24 cellular contexts compared by ENCODE assay signal in the genomic region with DNA sequence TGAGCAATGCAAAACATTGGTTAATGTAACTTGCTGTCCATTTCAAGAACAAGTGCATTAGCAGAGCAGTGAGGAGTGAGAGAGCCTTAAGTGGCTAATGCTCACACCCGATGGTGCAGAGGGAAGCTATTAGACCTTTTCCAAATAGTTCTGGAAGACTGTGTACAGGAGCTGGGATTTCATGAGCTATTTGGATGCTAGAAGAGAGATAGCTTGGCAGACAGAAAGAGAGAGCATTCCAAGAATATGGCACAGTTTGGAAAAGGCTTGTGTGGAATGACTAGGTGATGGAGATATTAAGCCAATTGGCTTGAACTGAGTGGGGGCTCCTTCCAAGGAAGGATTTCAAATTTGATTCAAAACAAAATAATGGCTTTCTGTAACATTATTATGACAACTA.
"Had no signal": no experiment of that assay in that cellular context is flagged by ENCODE, and none has a peak within 500 bp of the region (broad histone marks: within the 10 kb centered on the region; RNA-seq: fewer than 3 reads in every experiment).

No MANE protein-coding gene starts in this region.

- H3K27ac Mint-ChIP-seq: natural killer cell; nephron; neural progenitor cell; progenitor cell of endocrine pancreas; stimulated activated effector memory CD8-positive, alpha-beta T cell treated with anti-CD3 and anti-CD28 coated beads, Interleukin-12 subunit alpha, Interleukin-12 subunit beta, amount 100 ng/mL, for 72 hours; stimulated activated naive B cell treated with anti-CD40 and anti-IgM and Interleukin-4, amounts not matched to agents 10 μg/mL and 1 μg/mL and 100 μg/mL, for 72 hours; stimulated activated naive CD8-positive, alpha-beta T cell treated with anti-CD3 and anti-CD28 coated beads, Interleukin-15, Interleukin-2, amounts not matched to agents 100 ng/mL and 50 ng/mL, for 24 hours had no signal

- H3K36me3 Mint-ChIP-seq: natural killer cell; neural progenitor cell; stimulated activated effector memory CD8-positive, alpha-beta T cell treated with anti-CD3 and anti-CD28 coated beads, Interleukin-12 subunit alpha, Interleukin-12 subunit beta, amount 100 ng/mL, for 72 hours; stimulated activated naive B cell treated with anti-CD40 and anti-IgM and Interleukin-4, amounts not matched to agents 10 μg/mL and 1 μg/mL and 100 μg/mL, for 72 hours had no signal

- H3K9me3 Mint-ChIP-seq: natural killer cell; nephron; neural progenitor cell; stimulated activated naive B cell treated with anti-CD40 and anti-IgM and Interleukin-4, amounts not matched to agents 10 μg/mL and 1 μg/mL and 100 μg/mL, for 72 hours; stimulated activated naive CD8-positive, alpha-beta T cell treated with anti-CD3 and anti-CD28 coated beads, Interleukin-15, Interleukin-2, amounts not matched to agents 100 ng/mL and 50 ng/mL, for 24 hours had no signal

- DNase-seq: natural killer cell; occipital lobe; ovary; posterior cingulate gyrus; psoas muscle; right cardiac atrium; right lobe of liver; sigmoid colon; small intestine; stimulated activated CD4-positive, alpha-beta T cell treated with anti-CD3 and anti-CD28 coated beads, Interleukin-15, amount 100 ng/mL, for 24 hours; stimulated activated CD4-positive, alpha-beta T cell treated with anti-CD3 and anti-CD28 coated beads, Interleukin-2, amount 100 ng/mL, for 24 hours; stimulated activated CD4-positive, alpha-beta T cell treated with anti-CD3 and anti-CD28 coated beads, Interleukin-2, amount 100 ng/mL, for 48 hours; stimulated activated CD4-positive, alpha-beta T cell treated with anti-CD3 and anti-CD28 coated beads, Interleukin-4, amount 100 ng/mL, for 24 hours; stimulated activated naive B cell treated with anti-CD40 and anti-IgM and Interleukin-4, amounts not matched to agents 10 μg/mL and 1 μg/mL and 100 μg/mL, for 72 hours; stimulated activated naive CD4-positive, alpha-beta T cell treated with Interleukin-2 at 50 U/mL for 16 hours; stomach; thyroid gland; trophoblast cell; upper lobe of left lung had no signal

- ATAC-seq: natural killer cell; psoas muscle; right cardiac atrium; right lobe of liver; stimulated activated effector memory CD8-positive, alpha-beta T cell treated with anti-CD3 and anti-CD28 coated beads, Interleukin-12 subunit alpha, Interleukin-12 subunit beta, amount 100 ng/mL, for 72 hours; stimulated activated naive B cell treated with anti-CD40 and anti-IgM and Interleukin-4, amounts not matched to agents 10 μg/mL and 1 μg/mL and 100 μg/mL, for 72 hours had no signal

- H3K27me3 Mint-ChIP-seq: stimulated activated naive B cell treated with anti-CD40 and anti-IgM and Interleukin-4, amounts not matched to agents 10 μg/mL and 1 μg/mL and 100 μg/mL, for 72 hours had no signal

- H3K4me1 Mint-ChIP-seq: natural killer cell; stimulated activated effector memory CD8-positive, alpha-beta T cell treated with anti-CD3 and anti-CD28 coated beads, Interleukin-12 subunit alpha, Interleukin-12 subunit beta, amount 100 ng/mL, for 72 hours; stimulated activated naive B cell treated with anti-CD40 and anti-IgM and Interleukin-4, amounts not matched to agents 10 μg/mL and 1 μg/mL and 100 μg/mL, for 72 hours had no signal

- H3K4me3 Mint-ChIP-seq: natural killer cell; nephron; neural progenitor cell; stimulated activated effector memory CD8-positive, alpha-beta T cell treated with anti-CD3 and anti-CD28 coated beads, Interleukin-12 subunit alpha, Interleukin-12 subunit beta, amount 100 ng/mL, for 72 hours; stimulated activated naive B cell treated with anti-CD40 and anti-IgM and Interleukin-4, amounts not matched to agents 10 μg/mL and 1 μg/mL and 100 μg/mL, for 72 hours; stimulated activated naive CD8-positive, alpha-beta T cell treated with anti-CD3 and anti-CD28 coated beads, Interleukin-15, Interleukin-2, amounts not matched to agents 100 ng/mL and 50 ng/mL, for 24 hours had no signal
